ENCODE assay signal across 8 cellular contexts in genomic region chr11:47847892-47848635, GRCh38. TPM values are rescaled to one million over a fixed set of nuclear protein-coding genes. Genes with fewer than 3 reads are reported as not detected.
DNase-seq lines count a peak whose midpoint lies in the region; TF ChIP-seq lines count a peak whose summit lies in the region.

A gene with protein sequence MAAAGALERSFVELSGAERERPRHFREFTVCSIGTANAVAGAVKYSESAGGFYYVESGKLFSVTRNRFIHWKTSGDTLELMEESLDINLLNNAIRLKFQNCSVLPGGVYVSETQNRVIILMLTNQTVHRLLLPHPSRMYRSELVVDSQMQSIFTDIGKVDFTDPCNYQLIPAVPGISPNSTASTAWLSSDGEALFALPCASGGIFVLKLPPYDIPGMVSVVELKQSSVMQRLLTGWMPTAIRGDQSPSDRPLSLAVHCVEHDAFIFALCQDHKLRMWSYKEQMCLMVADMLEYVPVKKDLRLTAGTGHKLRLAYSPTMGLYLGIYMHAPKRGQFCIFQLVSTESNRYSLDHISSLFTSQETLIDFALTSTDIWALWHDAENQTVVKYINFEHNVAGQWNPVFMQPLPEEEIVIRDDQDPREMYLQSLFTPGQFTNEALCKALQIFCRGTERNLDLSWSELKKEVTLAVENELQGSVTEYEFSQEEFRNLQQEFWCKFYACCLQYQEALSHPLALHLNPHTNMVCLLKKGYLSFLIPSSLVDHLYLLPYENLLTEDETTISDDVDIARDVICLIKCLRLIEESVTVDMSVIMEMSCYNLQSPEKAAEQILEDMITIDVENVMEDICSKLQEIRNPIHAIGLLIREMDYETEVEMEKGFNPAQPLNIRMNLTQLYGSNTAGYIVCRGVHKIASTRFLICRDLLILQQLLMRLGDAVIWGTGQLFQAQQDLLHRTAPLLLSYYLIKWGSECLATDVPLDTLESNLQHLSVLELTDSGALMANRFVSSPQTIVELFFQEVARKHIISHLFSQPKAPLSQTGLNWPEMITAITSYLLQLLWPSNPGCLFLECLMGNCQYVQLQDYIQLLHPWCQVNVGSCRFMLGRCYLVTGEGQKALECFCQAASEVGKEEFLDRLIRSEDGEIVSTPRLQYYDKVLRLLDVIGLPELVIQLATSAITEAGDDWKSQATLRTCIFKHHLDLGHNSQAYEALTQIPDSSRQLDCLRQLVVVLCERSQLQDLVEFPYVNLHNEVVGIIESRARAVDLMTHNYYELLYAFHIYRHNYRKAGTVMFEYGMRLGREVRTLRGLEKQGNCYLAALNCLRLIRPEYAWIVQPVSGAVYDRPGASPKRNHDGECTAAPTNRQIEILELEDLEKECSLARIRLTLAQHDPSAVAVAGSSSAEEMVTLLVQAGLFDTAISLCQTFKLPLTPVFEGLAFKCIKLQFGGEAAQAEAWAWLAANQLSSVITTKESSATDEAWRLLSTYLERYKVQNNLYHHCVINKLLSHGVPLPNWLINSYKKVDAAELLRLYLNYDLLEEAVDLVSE (N-terminal part only) (minus strand): TSS chr11:47848350. CDS start chr11:47848318, 32 bp downstream.

- TF ChIP-seq EP300 in suprapubic skin (IDR thresholded peaks at IDR 0.05): no peak

- peak within 1 kb of the TSS; percentile 100 for H3K14ac ChIP-seq in H9 (ENCODE audit: insufficient read depth, low read length)

- peak; percentile 59 to 72 for TF ChIP-seq POLR2A in suprapubic skin (IDR thresholded peaks at IDR 0.05)

- no peak within 1 kb of the TSS for H2BK15ac ChIP-seq in H9 (ENCODE audit: low read depth, low read length)

- TF ChIP-seq CTCF in H9 (conservative IDR thresholded peaks at IDR 0.05) (no peak), suprapubic skin (IDR thresholded peaks at IDR 0.05) (no peak)

- H3K4me1 Mint-ChIP-seq in H9: peaks cover 14 to 15% of the 10 kb centered on the region in 2 experiments
- H3K4me1 Mint-ChIP-seq in activated naive CD4-positive, alpha-beta T cell treated with anti-CD3 and anti-CD28 coated beads, Interleukin-2, amount 50 U/mL, for 24 hours: peaks cover 51% of the 10 kb centered on the region

- peaks cover 11% of the 10 kb centered on the region; the same call in 1 of the 2 replicates for H3K79me2 ChIP-seq in H9 (ENCODE audit: insufficient read depth, low read length)

- no peak within 1 kb of the TSS for H3K23ac ChIP-seq in H9 (ENCODE audit: insufficient read length, low read depth, low read length)

- peaks cover 6% of the 10 kb centered on the region for H3K23me2 ChIP-seq in H9 (ENCODE audit: insufficient read length, low read depth, low read length, poor library complexity, severe bottlenecking)

- H4K91ac ChIP-seq in H9 (ENCODE audit: insufficient read length, low read depth, low read length): no peak within 1 kb of the TSS

- peak within 1 kb of the TSS; percentile 86 for H2BK5ac ChIP-seq in H9 (ENCODE audit: insufficient read length, low read length)

- no CpG with 5 or more reads among the region's 58 CpGs for WGBS in H9 (ENCODE audit: extremely low coverage, insufficient read length, low lambda C conversion rate)
- under 1% methylated on average over 49 of the region's 58 CpGs for WGBS in suprapubic skin

- H2BK20ac ChIP-seq in H9 (ENCODE audit: low read depth, low read length, poor library complexity, severe bottlenecking): no peak within 1 kb of the TSS

- no peaks in the 10 kb centered on the region for H3K27me3 Mint-ChIP-seq in H9 (ENCODE audit: low read depth)
- no peaks in the 10 kb centered on the region for H3K27me3 Mint-ChIP-seq in activated naive CD4-positive, alpha-beta T cell treated with anti-CD3 and anti-CD28 coated beads, Interleukin-2, amount 50 U/mL, for 24 hours

- H3K27ac Mint-ChIP-seq in H9: peak within 1 kb of the TSS; percentile 98 to 99 (median 98)
- H3K27ac Mint-ChIP-seq in activated naive CD4-positive, alpha-beta T cell treated with anti-CD3 and anti-CD28 coated beads, Interleukin-2, amount 50 U/mL, for 24 hours: peak within 1 kb of the TSS; percentile 100

- H3K79me1 ChIP-seq in H9 (ENCODE audit: insufficient read depth, low read depth, low read length, poor library complexity, severe bottlenecking): no peaks in the 10 kb centered on the region

- H3K4me3 Mint-ChIP-seq in H9: peak within 1 kb of the TSS; percentile 98 to 99
- H3K4me3 Mint-ChIP-seq in activated naive CD4-positive, alpha-beta T cell treated with anti-CD3 and anti-CD28 coated beads, Interleukin-2, amount 50 U/mL, for 24 hours: peak within 1 kb of the TSS; percentile 99

- peak within 1 kb of the TSS; percentile 99 for H3K18ac ChIP-seq in H9 (ENCODE audit: insufficient read length, low read depth, low read length)

- H3K27me3 ChIP-seq in H9 (ENCODE audit: insufficient read depth, low read length) (no peaks in the 10 kb centered on the region), MG63 (no peaks in the 10 kb centered on the region), suprapubic skin (no peaks in the 10 kb centered on the region)

- H3K4me1 ChIP-seq in H9 (ENCODE audit: insufficient read depth, low read length): no peaks in the 10 kb centered on the region
- H3K4me1 ChIP-seq in suprapubic skin: peaks cover 24% of the 10 kb centered on the region

- H3K9ac ChIP-seq in H9 (ENCODE audit: extremely low read depth, insufficient read length, low read length): peak within 1 kb of the TSS; percentile 99

- H2BK120ac ChIP-seq in H9 (ENCODE audit: low read depth, low read length, poor library complexity, severe bottlenecking): peak within 1 kb of the TSS; percentile 66

- H2BK12ac ChIP-seq in H9 (ENCODE audit: insufficient read length, low read depth, low read length): no peak within 1 kb of the TSS

- no peak within 1 kb of the TSS for H2AFZ ChIP-seq in H9 (ENCODE audit: low read length)

- H3K4ac ChIP-seq in H9 (ENCODE audit: low read depth, low read length): peak within 1 kb of the TSS; percentile 11; the same call in 1 of the 2 replicates

- no peaks in the 10 kb centered on the region; a peak in 1 of 5 replicates for H3K9me3 Mint-ChIP-seq in H9
- no peaks in the 10 kb centered on the region for H3K9me3 Mint-ChIP-seq in activated naive CD4-positive, alpha-beta T cell treated with anti-CD3 and anti-CD28 coated beads, Interleukin-2, amount 50 U/mL, for 24 hours

- peaks cover 14 to 25% (median 20%) of the 10 kb centered on the region in 3 experiments for H3K36me3 Mint-ChIP-seq in H9 (ENCODE audit: insufficient read depth in 1 of 3, low read depth in 3 of 3)
- H3K36me3 Mint-ChIP-seq in activated naive CD4-positive, alpha-beta T cell treated with anti-CD3 and anti-CD28 coated beads, Interleukin-2, amount 50 U/mL, for 24 hours: peaks cover 7% of the 10 kb centered on the region

- H3K4me2 ChIP-seq in H9 (ENCODE audit: insufficient read depth, insufficient read length, low read length): peak within 1 kb of the TSS; percentile 93

- H3K4me3 ChIP-seq in MG63 (peak within 1 kb of the TSS; percentile 81), suprapubic skin (peak within 1 kb of the TSS; percentile 86)

- H3K27ac ChIP-seq in H9 (ENCODE audit: insufficient read length, low read depth, low read length) (peak within 1 kb of the TSS; percentile 57), suprapubic skin (peak within 1 kb of the TSS; percentile 94)

- H3T11ph ChIP-seq in H9 (ENCODE audit: low read length): no peak within 1 kb of the TSS

- no peaks in the 10 kb centered on the region for H4K20me1 ChIP-seq in H9 (ENCODE audit: control insufficient read depth, insufficient read depth, insufficient read length)

- peak within 1 kb of the TSS; percentile 89 for H4K5ac ChIP-seq in H9 (ENCODE audit: insufficient read length, low read depth, low read length)

- H3K36me3 ChIP-seq in MG63 (peaks cover 44% of the 10 kb centered on the region), suprapubic skin (peaks cover 5% of the 10 kb centered on the region)

- no peaks in the 10 kb centered on the region for H3K9me3 ChIP-seq in H9 (ENCODE audit: control insufficient read depth, low read depth, low read length)
- no peaks in the 10 kb centered on the region for H3K9me3 ChIP-seq in MG63
- no peaks in the 10 kb centered on the region for H3K9me3 ChIP-seq in suprapubic skin

- peak; percentile 92 for DNase-seq in GM03348 (ENCODE audit: low spot score)
- peak; percentile 86 for DNase-seq in H9
- peak; percentile 81 for DNase-seq in MG63
- DNase-seq in SKM-1 (lab: John Stamatoyannopoulos, UW; ENCODE audit: unreplicated experiment): peak; percentile 45
- DNase-seq in glomerular visceral epithelial cell (ENCODE audit: extremely low spot score): peak; percentile 69
- peak; percentile 82 for DNase-seq in occipital lobe (lab: John Stamatoyannopoulos, UW)
- DNase-seq in suprapubic skin (ENCODE audit: low spot score in 2 of 2): peak; percentile 90 to 92

- H4K8ac ChIP-seq in H9 (replicated peaks; ENCODE audit: insufficient read length, low read depth, low read length): no peak within 1 kb of the TSS

- peak within 1 kb of the TSS; percentile 75 for H3K56ac ChIP-seq in H9 (ENCODE audit: insufficient read length, low read depth, low read length)

- no peak within 1 kb of the TSS for H2AK5ac ChIP-seq in H9 (ENCODE audit: insufficient read length, low read length)

RNA-seq across cellular contexts. Expression of the gene that starts here (rescaled TPM):
- 82.6 and 86.1 TPM in 2 replicates for total RNA-seq in H9 (2021)
- total RNA-seq in MG63 (2014; rRNA removed; shearing (Covaris generic); ENCODE audit: low replicate concordance): 28.2 and 49.7 TPM in 2 replicates
- 63.5 TPM for total RNA-seq in occipital lobe
- 10 to 100 TPM; 17.5 to 55.7 (median 26.6) TPM for total RNA-seq in suprapubic skin

Comparison
In these comparisons a context has a peak if more than half of its experiments do, and no peak if none do; other contexts are left out.
1. Peak in every context shown above with its lines: DNase-seq, H3K4me3 ChIP-seq and H3K27ac ChIP-seq.